In the genomic region with DNA sequence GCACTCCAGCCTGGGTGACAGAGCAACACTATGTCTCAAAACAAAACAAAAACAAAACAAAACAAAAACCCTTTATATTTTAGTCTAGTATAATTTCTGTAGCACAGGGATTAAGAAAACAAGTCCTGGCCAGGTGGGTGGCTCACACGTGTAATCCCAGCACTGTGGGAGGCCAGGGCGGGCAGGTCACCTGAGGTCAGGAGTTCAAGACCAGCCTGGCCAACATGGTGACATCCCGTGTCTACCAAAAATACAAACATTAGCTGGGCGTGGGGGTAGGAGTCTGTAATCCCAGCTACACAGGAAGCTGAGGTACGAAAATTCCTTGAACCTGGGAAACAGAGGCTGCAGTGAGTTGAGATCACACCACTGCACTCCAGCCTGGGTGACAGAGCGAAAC, we compare ENCODE assay signal across 34 cellular contexts.
"Had no signal": no experiment of that assay in that cellular context is flagged by ENCODE, and none has a peak within 500 bp of the region (broad histone marks: within the 10 kb centered on the region; RNA-seq: fewer than 3 reads in every experiment).

No MANE protein-coding gene starts in this region.

- H3K4me3 ChIP-seq: cardiac muscle cell, Peyer's patch had no signal

- H3K9me3 ChIP-seq: Peyer's patch had no signal

- H3K27me3 ChIP-seq: brain microvascular endothelial cell, cardiac muscle cell, Peyer's patch had no signal

- H3K36me3 ChIP-seq: brain microvascular endothelial cell, cardiac muscle cell, Peyer's patch had no signal

- ATAC-seq: activated CD8-positive, alpha-beta memory T cell treated with anti-CD3 and anti-CD28 coated beads, Interleukin-2, amount 10 ng/mL, durations not matched to agents 7 days and 5 days; activated naive CD8-positive, alpha-beta T cell treated with anti-CD3 and anti-CD28 coated beads, Interleukin-2, amount 50 U/mL, for 24 hours; PC-3 had no signal

- DNase-seq: activated B cell treated with CpG ODN at 0.5 μM for 24 hours; activated CD4-positive, alpha-beta memory T cell treated with anti-CD3 and anti-CD28 coated beads, Interleukin-2, amount 10 ng/mL, durations not matched to agents 7 days and 5 days; activated CD4-positive, alpha-beta T cell treated with anti-CD3 and anti-CD28 coated beads for 1 hour; activated CD4-positive, alpha-beta T cell treated with anti-CD3 and anti-CD28 coated beads for 48 hours; activated CD8-positive, alpha-beta memory T cell treated with anti-CD3 and anti-CD28 coated beads for 24 hours; activated CD8-positive, alpha-beta memory T cell treated with anti-CD3 and anti-CD28 coated beads, Interleukin-2, amount 10 ng/mL, durations not matched to agents 7 days and 5 days; activated CD8-positive, alpha-beta memory T cell treated with anti-CD3 and anti-CD28 coated beads, Interleukin-2, amount 50 U/mL, for 48 hours; activated effector memory CD4-positive, alpha-beta T cell treated with Interleukin-2 at 50 U/mL for 16 hours; activated naive CD4-positive, alpha-beta T cell treated with anti-CD3 and anti-CD28 coated beads, Interleukin-2, amount 10 ng/mL, durations not matched to agents 7 days and 5 days; activated naive CD8-positive, alpha-beta T cell treated with anti-CD3 and anti-CD28 coated beads, Interleukin-2, amount 50 U/mL, for 24 hours; activated T-cell treated with anti-CD3 and anti-CD28 coated beads, Interleukin-2, amount 50 U/mL, for 48 hours; anterior cingulate cortex; brain microvascular endothelial cell; Kasumi-1; KG1; MM.1S; MV-4-11; NCI-H1092; NCI-H1436 treated with DMSO at 0.1 percent for 48 hours; NCI-H1694 treated with DMSO at 0.1 percent for 48 hours; NCI-H2029; NCI-H345; NCI-H524 treated with DMSO at 0.1 percent for 48 hours; NK-92 treated with Interleukin-12 subunit alpha and Interleukin-12 subunit beta, amount 100 ng/mL, for 24 hours; PC-3; Peyer's patch; Right ventricle myocardium superior; RPMI8226; SW 1271; T-helper 1 cell; T-helper 2 cell; T-helper 9 cell had no signal

- H3K27ac ChIP-seq: cardiac muscle cell, Peyer's patch, VCaP had no signal
